7 cellular contexts compared by ENCODE assay signal in the genomic region with DNA sequence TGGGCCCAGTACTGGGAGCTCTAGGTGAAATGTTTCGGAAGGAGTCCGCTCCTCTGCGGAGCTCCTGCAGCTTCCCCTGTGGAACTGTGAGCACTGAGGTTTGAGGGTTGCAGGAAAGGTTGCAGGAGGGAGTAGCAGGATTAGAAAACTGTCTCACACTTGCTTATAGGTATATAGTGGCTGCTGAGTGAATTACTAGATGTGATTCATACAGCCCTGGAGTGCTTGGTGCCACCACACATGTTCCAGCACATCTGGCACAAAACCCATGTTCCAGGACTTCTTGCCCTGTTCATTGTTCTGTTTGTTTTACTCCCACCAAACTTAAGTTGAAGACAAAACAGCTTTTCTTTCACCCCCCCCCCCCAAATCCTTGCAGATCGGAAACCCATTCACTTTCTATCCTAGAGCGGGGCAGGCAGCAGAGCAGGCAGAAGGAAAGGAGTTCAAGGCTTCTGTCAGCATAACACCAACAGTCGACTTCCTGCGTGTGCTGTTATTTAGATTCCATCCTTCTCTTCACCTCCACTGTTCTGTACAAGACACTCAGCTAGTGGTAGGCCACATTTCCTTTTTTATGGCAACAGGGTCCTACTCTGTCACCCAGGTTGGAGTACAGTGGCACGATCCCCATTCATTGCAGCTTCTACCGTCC. TPM values are rescaled to one million over a fixed set of nuclear protein-coding genes. Genes with fewer than 3 reads are reported as not detected.
DNase-seq lines count a peak whose midpoint lies in the region; ATAC-seq, FAIRE-seq and TF ChIP-seq lines count a peak whose summit lies in the region.

No MANE protein-coding gene starts in this region.

- in situ Hi-C loops in K562 (cut with MboI), result no loop called here

- TF ChIP-seq EP300 in K562 (IDR thresholded peaks at IDR 0.05; ENCODE audit: low read length) (no peak), suprapubic skin (IDR thresholded peaks at IDR 0.05) (no peak)

- no peaks in the 10 kb centered on the region for H3K27me3 ChIP-seq in K562 (ENCODE audit: control insufficient read depth in 2 of 2, insufficient read depth in 2 of 2, low read length in 2 of 2)
- no peaks in the 10 kb centered on the region for H3K27me3 ChIP-seq in layer of hippocampus (ENCODE audit: control insufficient read depth, insufficient read depth, low read length)
- no peaks in the 10 kb centered on the region for H3K27me3 ChIP-seq in suprapubic skin

- no peak for TF ChIP-seq POLR2A in GM18505 (IDR thresholded peaks at IDR 0.05; ENCODE audit: borderline replicate concordance, extremely low read depth, insufficient read depth, insufficient read length)
- no peak for TF ChIP-seq POLR2A in K562 (conservative IDR thresholded peaks at IDR 0.05)
- no peak for TF ChIP-seq POLR2A in suprapubic skin (IDR thresholded peaks at IDR 0.05)

- H3K9me1 ChIP-seq in K562 (ENCODE audit: control insufficient read depth, insufficient read depth, low read length), result no peaks in the 10 kb centered on the region

- H3K4me3 ChIP-seq in K562, result peak overlapping the region; percentile 95
- H3K4me3 ChIP-seq in suprapubic skin, result peak overlapping the region; percentile 72

- TF ChIP-seq RAD21 in K562 (CRISPR knock-in tag; conservative IDR thresholded peaks at IDR 0.05 in 1 of 2, IDR thresholded peaks at IDR 0.05 in 1 of 2), result no peak

- 57% methylated on average over 9 of the region's 9 CpGs for WGBS in K562 (ENCODE audit: insufficient coverage, low coverage, missing lambda C conversion rate)
- 36% methylated on average over 9 of the region's 9 CpGs for WGBS in suprapubic skin

- CTCF ChIA-PET in K562 (lab: Yijun Ruan, JAX; ENCODE audit: low intra/inter-chr PET ratio), result no interaction called here

- peak; percentile 12 for ATAC-seq in GM18505 (IDR thresholded peaks at IDR 0.05; ENCODE audit: unreplicated experiment)
- peak; percentile 1 for ATAC-seq in K562
- no peak for ATAC-seq in GM18909 (IDR thresholded peaks at IDR 0.05; ENCODE audit: poor library complexity, unreplicated experiment)

- H3K9me3 ChIP-seq in K562 (replicated peaks; ENCODE audit: control insufficient read depth, insufficient read depth, low read depth, low read length), result no peaks in the 10 kb centered on the region
- no peaks in the 10 kb centered on the region for H3K9me3 ChIP-seq in suprapubic skin

- POLR2A ChIA-PET in K562 (lab: Yijun Ruan, JAX), result interaction anchor here (0.6 to 2.5 kb wide), 15 partner anchors 8 to 355 kb away, joined by 3 to 13 read pairs (median 4); a partner anchor contains a TSS

- intact Hi-C loops in K562 (cut with micrococcal nuclease), result loop anchor here (2.0 kb wide), 1 partner anchor 35 kb away; a partner anchor contains a TSS

- H3K9ac ChIP-seq in K562 (ENCODE audit: insufficient read depth in 1 of 2, low read depth in 2 of 2, low read length in 2 of 2), result peak overlapping the region; percentile 96 to 100

- DNase-seq in LHCN-M2 (ENCODE audit: low read depth) (peak; percentile 48), K562 (ENCODE audit: extremely low read depth in 1 of 4, low spot score in 3 of 4) (peak in 1 of 4 experiments; percentile 60), suprapubic skin (ENCODE audit: low spot score in 2 of 2) (no peak), NCI-H1417 treated with DMSO at 0.1 percent for 48 hours (lab: John Stamatoyannopoulos, UW) (no peak)

- peak overlapping the region; percentile 88 for H3K27ac ChIP-seq in K562 (ENCODE audit: extremely low read depth, low read depth, low read length)
- H3K27ac ChIP-seq in layer of hippocampus (ENCODE audit: low read depth, low read length), result peak overlapping the region; percentile 72
- peak overlapping the region; percentile 87 for H3K27ac ChIP-seq in suprapubic skin

- H3K4me1 ChIP-seq in K562 (replicated peaks in 1 of 2; ENCODE audit: control insufficient read depth in 2 of 2, insufficient read depth in 2 of 2, low read length in 2 of 2) (peaks cover 25 to 36% of the 10 kb centered on the region in 2 experiments; a peak in 4 of 5 replicates), suprapubic skin (peaks cover 29% of the 10 kb centered on the region)

- peak overlapping the region; percentile 90 for H3K4me2 ChIP-seq in K562 (ENCODE audit: insufficient read depth, low read length)

- H3K79me2 ChIP-seq in K562 (ENCODE audit: control insufficient read depth, insufficient read depth, low read length), result peaks cover 48% of the 10 kb centered on the region

- FAIRE-seq in K562 (lab: Jason Lieb, UNC), result no peak

- H3K36me3 ChIP-seq in K562 (ENCODE audit: control insufficient read depth, insufficient read depth, low read length) (peaks cover 24% of the 10 kb centered on the region), suprapubic skin (no peaks in the 10 kb centered on the region)

- BruUV-seq in K562 (replicated peaks; lab: Mats Ljungman, UMichigan), result TSS peak; percentile 97

- H4K20me1 ChIP-seq in K562 (replicated peaks; ENCODE audit: control insufficient read depth, insufficient read depth, low read length), result peaks cover 5% of the 10 kb centered on the region; the same call in 1 of the 2 replicates

- H2AFZ ChIP-seq in K562 (ENCODE audit: low read depth, low read length), result peak overlapping the region; percentile 93

- TF ChIP-seq CTCF in K562 (IDR thresholded peaks at IDR 0.05 in 2 of 3, conservative IDR thresholded peaks at IDR 0.05 in 1 of 3; ENCODE audit: insufficient read depth in 2 of 3, low read depth in 1 of 3, low read length in 3 of 3), result no peak
- TF ChIP-seq CTCF in suprapubic skin (IDR thresholded peaks at IDR 0.05), result no peak

RNA-seq across cellular contexts. Expression of a gene that starts 0.7 kb away (rescaled TPM):
- 20.8 and 22.3 TPM in 2 replicates for total RNA-seq in LHCN-M2 (2014; rRNA removed)
- polyA plus RNA-seq in LHCN-M2 (2012), result 13.2 TPM
- total RNA-seq in K562 (2011; cell fraction: chromatin; rRNA removed; ENCODE audit: low replicate concordance), result 12.3 and 36.3 TPM in 2 replicates
- 37.1 and 40.0 TPM in 2 replicates for total RNA-seq in K562 (2011; cell fraction: nucleolus; rRNA removed)
- total RNA-seq in K562 (2011; cell fraction: nucleoplasm; rRNA removed), result 16.3 and 18.7 TPM in 2 replicates
- total RNA-seq in K562 (2014; rRNA removed), result 17.0 and 26.9 TPM in 2 replicates
- 3.4 and 5.7 TPM in 2 replicates for total RNA-seq in K562 (2014; rRNA removed; fragmentation: Illumina TruSeq; extraction: Trizol)
- 6.9 and 8.0 TPM in 2 replicates for total RNA-seq in K562 (2015; rRNA removed; fragmentation: Illumina TruSeq; extraction: Trizol)
- 20.8 and 24.3 TPM in 2 replicates for total RNA-seq in K562 (2021)
- polyA plus RNA-seq in K562 (2011; rRNA removed), result 6.4 and 10.9 TPM in 2 replicates
- polyA plus RNA-seq in K562 (2011; cell fraction: cytosol; rRNA removed), result 7.1 and 11.8 TPM in 2 replicates
- 39.8 and 55.5 TPM in 2 replicates for polyA plus RNA-seq in K562 (2011; cell fraction: nucleus; rRNA removed)
- polyA plus RNA-seq in K562 (2012), result 17.7 and 44.6 TPM in 2 replicates
- polyA plus RNA-seq in K562 (2014; fragmentation: Illumina TruSeq; extraction: Trizol), result 9.6 and 10.6 TPM in 2 replicates
- polyA plus RNA-seq in K562 (2014; fragmentation: Nextera tagmentation; extraction: Ambion mirVana), result under 1 TPM; 0.17 to 0.77 TPM
- polyA plus RNA-seq in K562 (2014; rRNA removed), result 12.3 and 14.1 TPM in 2 replicates
- polyA minus RNA-seq in K562 (2011; rRNA and poly(A)+ RNA removed), result 5.5 and 6.9 TPM in 2 replicates
- 8.5 and 10.8 TPM in 2 replicates for polyA minus RNA-seq in K562 (2011; cell fraction: cytosol; rRNA and poly(A)+ RNA removed)
- polyA minus RNA-seq in K562 (2011; cell fraction: nucleus; rRNA and poly(A)+ RNA removed), result 10.7 and 12.7 TPM in 2 replicates
- total RNA-seq in suprapubic skin, result 10 to 100 TPM; 18.6 to 48.0 (median 22.8) TPM

RNA-seq across cellular contexts. Expression of a gene that starts 4.7 kb away (rescaled TPM):
- total RNA-seq in LHCN-M2 (2014; rRNA removed), result 61.3 and 61.7 TPM in 2 replicates
- polyA plus RNA-seq in LHCN-M2 (2012), result 46.1 TPM
- total RNA-seq in K562 (2011; cell fraction: chromatin; rRNA removed; ENCODE audit: low replicate concordance), result 38.6 and 59.6 TPM in 2 replicates
- 30.7 and 31.6 TPM in 2 replicates for total RNA-seq in K562 (2011; cell fraction: nucleolus; rRNA removed)
- 27.2 and 28.7 TPM in 2 replicates for total RNA-seq in K562 (2011; cell fraction: nucleoplasm; rRNA removed)
- 45.2 and 50.5 TPM in 2 replicates for total RNA-seq in K562 (2014; rRNA removed)
- 35.3 and 36.3 TPM in 2 replicates for total RNA-seq in K562 (2014; rRNA removed; fragmentation: Illumina TruSeq; extraction: Trizol)
- total RNA-seq in K562 (2015; rRNA removed; fragmentation: Illumina TruSeq; extraction: Trizol), result 37.4 and 37.7 TPM in 2 replicates
- total RNA-seq in K562 (2021), result 45.3 and 45.5 TPM in 2 replicates
- polyA plus RNA-seq in K562 (2011; rRNA removed), result 55.5 and 63.3 TPM in 2 replicates
- 54.5 and 68.2 TPM in 2 replicates for polyA plus RNA-seq in K562 (2011; cell fraction: cytosol; rRNA removed)
- polyA plus RNA-seq in K562 (2011; cell fraction: nucleus; rRNA removed), result 67.6 and 72.7 TPM in 2 replicates
- 38.2 and 39.5 TPM in 2 replicates for polyA plus RNA-seq in K562 (2012)
- 68.8 and 96.1 TPM in 2 replicates for polyA plus RNA-seq in K562 (2014; fragmentation: Illumina TruSeq; extraction: Trizol)
- polyA plus RNA-seq in K562 (2014; fragmentation: Nextera tagmentation; extraction: Ambion mirVana), result 1 to 10 TPM; 1.3 to 1.9 TPM
- 36.6 and 38.4 TPM in 2 replicates for polyA plus RNA-seq in K562 (2014; rRNA removed)
- polyA minus RNA-seq in K562 (2011; rRNA and poly(A)+ RNA removed), result 68.3 and 79.2 TPM in 2 replicates
- polyA minus RNA-seq in K562 (2011; cell fraction: cytosol; rRNA and poly(A)+ RNA removed), result 33.3 and 34.8 TPM in 2 replicates
- polyA minus RNA-seq in K562 (2011; cell fraction: nucleus; rRNA and poly(A)+ RNA removed), result 7.9 and 13.9 TPM in 2 replicates
- total RNA-seq in suprapubic skin, result 10 to 100 TPM; 35.1 to 51.9 (median 41.6) TPM

RNA-seq across cellular contexts. Expression of a gene that starts 19.1 kb away (rescaled TPM):
- not detected in 2 replicates for total RNA-seq in LHCN-M2 (2014; rRNA removed)
- polyA plus RNA-seq in LHCN-M2 (2012), result 0.64 TPM
- 0.39 and 0.69 TPM in 2 replicates for total RNA-seq in K562 (2011; cell fraction: chromatin; rRNA removed; ENCODE audit: low replicate concordance)
- total RNA-seq in K562 (2011; cell fraction: nucleolus; rRNA removed), result not detected in 2 replicates
- total RNA-seq in K562 (2011; cell fraction: nucleoplasm; rRNA removed), result 0.37 TPM in 1 of 2 replicates, not detected in the other
- total RNA-seq in K562 (2014; rRNA removed), result not detected in 2 replicates
- not detected in 2 replicates for total RNA-seq in K562 (2014; rRNA removed; fragmentation: Illumina TruSeq; extraction: Trizol)
- not detected in 2 replicates for total RNA-seq in K562 (2015; rRNA removed; fragmentation: Illumina TruSeq; extraction: Trizol)
- total RNA-seq in K562 (2021), result 0.18 and 0.29 TPM in 2 replicates
- polyA plus RNA-seq in K562 (2011; rRNA removed), result 0.11 and 0.19 TPM in 2 replicates
- polyA plus RNA-seq in K562 (2011; cell fraction: cytosol; rRNA removed), result 0.09 and 0.22 TPM in 2 replicates
- polyA plus RNA-seq in K562 (2011; cell fraction: nucleus; rRNA removed), result 0.39 and 0.53 TPM in 2 replicates
- polyA plus RNA-seq in K562 (2012), result 0.14 and 0.51 TPM in 2 replicates
- 0.15 TPM in 1 of 2 replicates, not detected in the other for polyA plus RNA-seq in K562 (2014; fragmentation: Illumina TruSeq; extraction: Trizol)
- polyA plus RNA-seq in K562 (2014; fragmentation: Nextera tagmentation; extraction: Ambion mirVana), result not detected
- not detected in 2 replicates for polyA plus RNA-seq in K562 (2014; rRNA removed)
- not detected in 2 replicates for polyA minus RNA-seq in K562 (2011; rRNA and poly(A)+ RNA removed)
- polyA minus RNA-seq in K562 (2011; cell fraction: cytosol; rRNA and poly(A)+ RNA removed), result not detected in 2 replicates
- not detected in 2 replicates for polyA minus RNA-seq in K562 (2011; cell fraction: nucleus; rRNA and poly(A)+ RNA removed)
- total RNA-seq in suprapubic skin, result 1 to 10 TPM in 1 of 4 donors, under 1 TPM in 1, not detected in 2; 0.79 to 3.7 TPM

RNA-seq across cellular contexts. Expression of a gene that starts 34.1 kb away (rescaled TPM):
- total RNA-seq in LHCN-M2 (2014; rRNA removed), result 116 and 119 TPM in 2 replicates
- 234 TPM for polyA plus RNA-seq in LHCN-M2 (2012)
- total RNA-seq in K562 (2011; cell fraction: chromatin; rRNA removed; ENCODE audit: low replicate concordance), result 15.3 and 36.8 TPM in 2 replicates
- total RNA-seq in K562 (2011; cell fraction: nucleolus; rRNA removed), result 27.6 and 32.5 TPM in 2 replicates
- 30.6 and 41.0 TPM in 2 replicates for total RNA-seq in K562 (2011; cell fraction: nucleoplasm; rRNA removed)
- 120 and 154 TPM in 2 replicates for total RNA-seq in K562 (2014; rRNA removed)
- total RNA-seq in K562 (2014; rRNA removed; fragmentation: Illumina TruSeq; extraction: Trizol), result 126 and 153 TPM in 2 replicates
- 201 and 209 TPM in 2 replicates for total RNA-seq in K562 (2015; rRNA removed; fragmentation: Illumina TruSeq; extraction: Trizol)
- 86.8 and 91.5 TPM in 2 replicates for total RNA-seq in K562 (2021)
- polyA plus RNA-seq in K562 (2011; rRNA removed), result 119 and 138 TPM in 2 replicates
- polyA plus RNA-seq in K562 (2011; cell fraction: cytosol; rRNA removed), result 111 and 124 TPM in 2 replicates
- 44.3 and 46.6 TPM in 2 replicates for polyA plus RNA-seq in K562 (2011; cell fraction: nucleus; rRNA removed)
- 119 and 152 TPM in 2 replicates for polyA plus RNA-seq in K562 (2012)
- polyA plus RNA-seq in K562 (2014; fragmentation: Illumina TruSeq; extraction: Trizol), result 156 and 199 TPM in 2 replicates
- 100 to 1,000 TPM; 152 to 210 TPM for polyA plus RNA-seq in K562 (2014; fragmentation: Nextera tagmentation; extraction: Ambion mirVana)
- polyA plus RNA-seq in K562 (2014; rRNA removed), result 141 and 143 TPM in 2 replicates
- 75.7 and 85.3 TPM in 2 replicates for polyA minus RNA-seq in K562 (2011; rRNA and poly(A)+ RNA removed)
- polyA minus RNA-seq in K562 (2011; cell fraction: cytosol; rRNA and poly(A)+ RNA removed), result 24.2 and 36.6 TPM in 2 replicates
- 12.1 and 21.3 TPM in 2 replicates for polyA minus RNA-seq in K562 (2011; cell fraction: nucleus; rRNA and poly(A)+ RNA removed)
- 10 to 100 TPM; 41.2 to 65.8 (median 61.5) TPM for total RNA-seq in suprapubic skin

RNA-seq across cellular contexts. Expression of a gene that starts 34.4 kb away (rescaled TPM):
- total RNA-seq in LHCN-M2 (2014; rRNA removed) (47.1 and 50.4 TPM in 2 replicates), K562 (2014; rRNA removed) (126 and 175 TPM in 2 replicates), K562 (2014; rRNA removed; fragmentation: Illumina TruSeq; extraction: Trizol) (90.4 and 107 TPM in 2 replicates), K562 (2015; rRNA removed; fragmentation: Illumina TruSeq; extraction: Trizol) (100 and 104 TPM in 2 replicates), K562 (2021) (167 and 171 TPM in 2 replicates), suprapubic skin (10 to 100 TPM; 49.3 to 86.1 (median 63.1) TPM)
- 48.1 TPM for polyA plus RNA-seq in LHCN-M2 (2012)
- 17.4 and 46.6 TPM in 2 replicates for total RNA-seq in K562 (2011; cell fraction: chromatin; rRNA removed; ENCODE audit: low replicate concordance)
- 40.4 and 42.0 TPM in 2 replicates for total RNA-seq in K562 (2011; cell fraction: nucleolus; rRNA removed)
- total RNA-seq in K562 (2011; cell fraction: nucleoplasm; rRNA removed), result 37.5 and 44.4 TPM in 2 replicates
- polyA plus RNA-seq in K562 (2011; rRNA removed) (118 and 135 TPM in 2 replicates), K562 (2014; fragmentation: Illumina TruSeq; extraction: Trizol) (159 and 168 TPM in 2 replicates), K562 (2014; fragmentation: Nextera tagmentation; extraction: Ambion mirVana) (10 to 100 TPM in 1 of 2 experiments, 1 to 10 TPM in 1; 4.5 to 14.7 TPM), K562 (2014; rRNA removed) (104 and 136 TPM in 2 replicates)
- 185 and 218 TPM in 2 replicates for polyA plus RNA-seq in K562 (2011; cell fraction: cytosol; rRNA removed)
- polyA plus RNA-seq in K562 (2011; cell fraction: nucleus; rRNA removed), result 122 and 129 TPM in 2 replicates
- polyA plus RNA-seq in K562 (2012), result 136 and 151 TPM in 2 replicates
- polyA minus RNA-seq in K562 (2011; rRNA and poly(A)+ RNA removed), result 82.2 and 107 TPM in 2 replicates
- polyA minus RNA-seq in K562 (2011; cell fraction: cytosol; rRNA and poly(A)+ RNA removed), result 59.7 and 67.4 TPM in 2 replicates
- polyA minus RNA-seq in K562 (2011; cell fraction: nucleus; rRNA and poly(A)+ RNA removed), result 17.8 and 26.3 TPM in 2 replicates
